11 cellular contexts compared by ENCODE assay signal in genomic region chr19:29576761-29577661, GRCh38. TPM values are rescaled to one million over a fixed set of nuclear protein-coding genes. Genes with fewer than 3 reads are reported as not detected.
DNase-seq lines count a peak whose midpoint lies in the region; ATAC-seq lines count a peak whose summit lies in the region.
"Had no signal": no experiment of that assay in that cellular context is flagged by ENCODE, and none has a peak within 500 bp of the region (broad histone marks: within the 10 kb centered on the region; RNA-seq: fewer than 3 reads in every experiment).

No MANE protein-coding gene starts in this region.

- peaks cover 10% of the 10 kb centered on the region for H3K4me1 Mint-ChIP-seq in T-helper 1 cell treated with Interleukin-12 subunit alpha and Interleukin-12 subunit beta and Interleukin-4 antibody, amounts not matched to agents 30 μg/mL and 1 μg/mL, for 36 hours (ENCODE audit: low read depth)
- H3K4me1 Mint-ChIP-seq in activated naive CD8-positive, alpha-beta T cell treated with anti-CD3 and anti-CD28 coated beads for 36 hours: peaks cover 26% of the 10 kb centered on the region

- H3K4me3 Mint-ChIP-seq in T-helper 1 cell treated with Interleukin-12 subunit alpha and Interleukin-12 subunit beta and Interleukin-4 antibody, amounts not matched to agents 30 μg/mL and 1 μg/mL, for 36 hours: peak overlapping the region; percentile 18
- no peak overlapping the region for H3K4me3 Mint-ChIP-seq in activated naive CD8-positive, alpha-beta T cell treated with anti-CD3 and anti-CD28 coated beads for 36 hours

- DNase-seq in T-helper 1 cell (no peak), NCI-H146 (lab: John Stamatoyannopoulos, UW) (no peak), AG20443 (ENCODE audit: low spot score) (no peak)
- peak; percentile 38 for DNase-seq in activated naive CD8-positive, alpha-beta T cell treated with anti-CD3 and anti-CD28 coated beads for 36 hours
- peak; percentile 63 for DNase-seq in stimulated activated CD4-positive, alpha-beta T cell treated with anti-CD3 and anti-CD28 coated beads, Interleukin-4, amount 100 ng/mL, for 24 hours
- DNase-seq: Right ventricle myocardium superior had no signal

- ATAC-seq in HG03039 (IDR thresholded peaks at IDR 0.05; ENCODE audit: unreplicated experiment) (peak; percentile 69), HG03139 (IDR thresholded peaks at IDR 0.05; ENCODE audit: unreplicated experiment) (no peak)
- ATAC-seq: gastroesophageal sphincter had no signal

- no peak overlapping the region for H3K27ac Mint-ChIP-seq in T-helper 1 cell treated with Interleukin-12 subunit alpha and Interleukin-12 subunit beta and Interleukin-4 antibody, amounts not matched to agents 30 μg/mL and 1 μg/mL, for 36 hours
- H3K27ac Mint-ChIP-seq in activated naive CD8-positive, alpha-beta T cell treated with anti-CD3 and anti-CD28 coated beads for 36 hours: no peak overlapping the region

- H3K27me3 Mint-ChIP-seq in T-helper 1 cell treated with Interleukin-12 subunit alpha and Interleukin-12 subunit beta and Interleukin-4 antibody, amounts not matched to agents 30 μg/mL and 1 μg/mL, for 36 hours (ENCODE audit: low read depth): peaks cover 47% of the 10 kb centered on the region
- peaks cover 55% of the 10 kb centered on the region for H3K27me3 Mint-ChIP-seq in activated naive CD8-positive, alpha-beta T cell treated with anti-CD3 and anti-CD28 coated beads for 36 hours

- peaks cover 6% of the 10 kb centered on the region for H3K36me3 Mint-ChIP-seq in T-helper 1 cell treated with Interleukin-12 subunit alpha and Interleukin-12 subunit beta and Interleukin-4 antibody, amounts not matched to agents 30 μg/mL and 1 μg/mL, for 36 hours (ENCODE audit: low read depth)
- peaks cover 5% of the 10 kb centered on the region for H3K36me3 Mint-ChIP-seq in activated naive CD8-positive, alpha-beta T cell treated with anti-CD3 and anti-CD28 coated beads for 36 hours

- peaks cover 10% of the 10 kb centered on the region for H3K9me3 Mint-ChIP-seq in T-helper 1 cell treated with Interleukin-12 subunit alpha and Interleukin-12 subunit beta and Interleukin-4 antibody, amounts not matched to agents 30 μg/mL and 1 μg/mL, for 36 hours
- H3K9me3 Mint-ChIP-seq in activated naive CD8-positive, alpha-beta T cell treated with anti-CD3 and anti-CD28 coated beads for 36 hours: peaks cover 8% of the 10 kb centered on the region

RNA-seq across cellular contexts. Expression of gene POP4, which starts 29.1 kb away (rescaled TPM):
- 100 to 1,000 TPM; 134 to 137 TPM for total RNA-seq in activated naive CD8-positive, alpha-beta T cell treated with anti-CD3 and anti-CD28 coated beads for 36 hours

RNA-seq across cellular contexts. Expression of gene VSTM2B, which starts 51.2 kb away (rescaled TPM):
- total RNA-seq in activated naive CD8-positive, alpha-beta T cell treated with anti-CD3 and anti-CD28 coated beads for 36 hours: not detected
- total RNA-seq: myocyte, Right ventricle myocardium superior had no signal

Comparison
In these comparisons a context has a peak if more than half of its experiments do, and no peak if none do; other contexts are left out.
1. DNase-seq: peak in activated naive CD8-positive, alpha-beta T cell treated with anti-CD3 and anti-CD28 coated beads for 36 hours (single experiment) and stimulated activated CD4-positive, alpha-beta T cell treated with anti-CD3 and anti-CD28 coated beads, Interleukin-4, amount 100 ng/mL, for 24 hours (single experiment); none in T-helper 1 cell (0 of 5), NCI-H146 (single experiment) and AG20443 (single experiment).